15 cellular contexts compared by ENCODE assay signal in genomic region chr2:112824701-112825099, GRCh38. TPM values are rescaled to one million over a fixed set of nuclear protein-coding genes. Genes with fewer than 3 reads are reported as not detected.
DNase-seq lines count a peak whose midpoint lies in the region; ATAC-seq and TF ChIP-seq lines count a peak whose summit lies in the region.
"Had no signal": no experiment of that assay in that cellular context is flagged by ENCODE, and none has a peak within 500 bp of the region (broad histone marks: within the 10 kb centered on the region; RNA-seq: fewer than 3 reads in every experiment).

No MANE protein-coding gene starts in this region.

- H3K36me3 ChIP-seq in GM23248 (ENCODE audit: low read depth) (no peaks in the 10 kb centered on the region), PC-9 (ENCODE audit: low read depth) (no peaks in the 10 kb centered on the region), osteoblast (ENCODE audit: insufficient read depth, low read length) (no peaks in the 10 kb centered on the region), mammary epithelial cell (ENCODE audit: insufficient read depth, low read length) (peaks cover 1% of the 10 kb centered on the region)

- TF ChIP-seq CTCF in PC-9 (conservative IDR thresholded peaks at IDR 0.05) (no peak), osteoblast (IDR thresholded peaks at IDR 0.05; ENCODE audit: extremely low read depth, low read depth, low read length) (no peak), mammary epithelial cell (conservative IDR thresholded peaks at IDR 0.05 in 1 of 2, IDR thresholded peaks at IDR 0.05 in 1 of 2; ENCODE audit: extremely low read depth in 1 of 2, insufficient read depth in 1 of 2, low read depth in 1 of 2, low read length in 2 of 2) (no peak)

- POLR2A ChIA-PET in PC-9 (lab: Charles Lee; ENCODE audit: unreplicated experiment) (no interaction called here), HEK293T (lab: Yijun Ruan, JAX) (no interaction called here)

- dilution Hi-C loops in mammary epithelial cell (cut with HindIII; ENCODE audit: low sequenced_read_pairs) = no loop called here

- H2AFZ ChIP-seq in GM23248 = no peak overlapping the region
- no peak overlapping the region for H2AFZ ChIP-seq in PC-9
- H2AFZ ChIP-seq in osteoblast (ENCODE audit: low read length) = no peak overlapping the region
- H2AFZ ChIP-seq in mammary epithelial cell (ENCODE audit: low read depth, low read length) = no peak overlapping the region
- H2AFZ ChIP-seq: GM23338 had no signal

- H3K4me2 ChIP-seq in GM23248 (ENCODE audit: unreplicated experiment) (peak overlapping the region; percentile 24), PC-9 (0 out of 2 replicates have a peak overlapping the region, but pooled peaks have one; percentile 3), osteoblast (ENCODE audit: insufficient read depth, low read length) (no peak overlapping the region), mammary epithelial cell (ENCODE audit: insufficient read depth, low read depth, low read length) (no peak overlapping the region)
- H3K4me2 ChIP-seq: GM23338 had no signal

- H3K9me3 ChIP-seq in GM23248 (ENCODE audit: low read depth) (no peaks in the 10 kb centered on the region), PC-9 (ENCODE audit: insufficient read depth, low read depth) (no peaks in the 10 kb centered on the region), osteoblast (ENCODE audit: low read depth, low read length) (no peaks in the 10 kb centered on the region), mammary epithelial cell (replicated peaks; ENCODE audit: insufficient read depth, low read length) (no peaks in the 10 kb centered on the region)

- intact Hi-C loops in PC-9 (cut with micrococcal nuclease; ENCODE audit: unreplicated experiment) (no loop called here), mammary epithelial cell (cut with micrococcal nuclease) (no loop called here)

- peak; percentile 47 for DNase-seq in GM23248
- no peak for DNase-seq in PC-9
- DNase-seq in epithelial cell of prostate (ENCODE audit: low read depth, low spot score) = no peak
- DNase-seq in osteoblast (ENCODE audit: insufficient read length, low spot score, missing footprints) = peak; percentile 39
- DNase-seq in mammary epithelial cell = no peak
- no peak for DNase-seq in HEK293T (ENCODE audit: extremely low spot score)
- DNase-seq: CD4-positive, alpha-beta memory T cell; DMS79; KG1; NCI-H1436; NCI-H774 had no signal

- H3K27ac ChIP-seq in GM23248 = peak overlapping the region; percentile 18
- H3K27ac ChIP-seq in PC-9 = no peak overlapping the region
- H3K27ac ChIP-seq in epithelial cell of prostate = peak overlapping the region; percentile 81
- H3K27ac ChIP-seq in osteoblast (ENCODE audit: low read depth, low read length) = peak overlapping the region; percentile 51
- no peak overlapping the region for H3K27ac ChIP-seq in mammary epithelial cell (ENCODE audit: insufficient read depth, low read depth, low read length)

- CTCF ChIA-PET in PC-9 (lab: Charles Lee) (no interaction called here), mammary epithelial cell (lab: Charles Lee; ENCODE audit: low non-redundant PET) (no interaction called here), HEK293T (lab: Yijun Ruan, JAX) (no interaction called here)

- BruUV-seq in PC-9 (replicated peaks; lab: Mats Ljungman, UMichigan) (no TSS peak), mammary epithelial cell (replicated peaks; lab: Mats Ljungman, UMichigan) (no TSS peak)

- H3F3A ChIP-seq in GM23248 (ENCODE audit: insufficient read depth) = peaks cover 16% of the 10 kb centered on the region
- H3F3A ChIP-seq in PC-9 (ENCODE audit: insufficient read depth, low read depth) = no peaks in the 10 kb centered on the region; the same call in 1 of the 2 replicates

- H4K20me1 ChIP-seq in GM23248 (ENCODE audit: insufficient read depth) (no peaks in the 10 kb centered on the region), PC-9 (ENCODE audit: insufficient read depth) (no peaks in the 10 kb centered on the region), osteoblast (ENCODE audit: insufficient read depth, low read length) (no peaks in the 10 kb centered on the region), mammary epithelial cell (ENCODE audit: insufficient read depth, low read length) (no peaks in the 10 kb centered on the region)

- no peaks in the 10 kb centered on the region for H3K9me2 ChIP-seq in GM23248 (ENCODE audit: insufficient read depth)
- H3K9me2 ChIP-seq in PC-9 (ENCODE audit: insufficient read depth) = no peaks in the 10 kb centered on the region

- H3K9ac ChIP-seq in GM23248 = no peak overlapping the region
- no peak overlapping the region for H3K9ac ChIP-seq in mammary epithelial cell (ENCODE audit: insufficient read depth, low read length)

- in situ Hi-C loops in GM23248 (cut with MboI) (no loop called here), mammary epithelial cell (cut with MboI; ENCODE audit: low sequenced_read_pairs in 2 of 2) (no loop called here)

- H3K4me1 ChIP-seq in GM23248 (ENCODE audit: insufficient read depth) (peaks cover 8% of the 10 kb centered on the region), PC-9 (replicated peaks; ENCODE audit: insufficient read depth) (peaks cover 6% of the 10 kb centered on the region; the same call in 1 of the 2 replicates), osteoblast (ENCODE audit: insufficient read depth, low read length) (peaks cover 12% of the 10 kb centered on the region), mammary epithelial cell (ENCODE audit: insufficient read depth, low read length) (peaks cover 18% of the 10 kb centered on the region)

- H3K27me3 ChIP-seq in GM23248 (replicated peaks; ENCODE audit: insufficient read depth) (no peaks in the 10 kb centered on the region), PC-9 (ENCODE audit: insufficient read depth, low read depth) (no peaks in the 10 kb centered on the region), osteoblast (ENCODE audit: insufficient read depth, low read length) (no peaks in the 10 kb centered on the region), mammary epithelial cell (ENCODE audit: insufficient read depth, low read length) (no peaks in the 10 kb centered on the region)

- no peaks in the 10 kb centered on the region for H3K79me2 ChIP-seq in GM23248 (ENCODE audit: insufficient read depth)
- H3K79me2 ChIP-seq in PC-9 (ENCODE audit: low read depth) = no peaks in the 10 kb centered on the region
- H3K79me2 ChIP-seq in osteoblast (ENCODE audit: insufficient read depth, low read length) = no peaks in the 10 kb centered on the region
- no peaks in the 10 kb centered on the region for H3K79me2 ChIP-seq in mammary epithelial cell (ENCODE audit: insufficient read depth, low read length)

- no peak for ATAC-seq in GM21390 (IDR thresholded peaks at IDR 0.05; ENCODE audit: unreplicated experiment)
- ATAC-seq: GM23338, HCT116 had no signal

- no peak overlapping the region for H3K4me3 ChIP-seq in GM23248
- H3K4me3 ChIP-seq in PC-9 = no peak overlapping the region
- H3K4me3 ChIP-seq in osteoblast (ENCODE audit: insufficient read depth, low read length) = no peak overlapping the region
- no peak overlapping the region for H3K4me3 ChIP-seq in mammary epithelial cell (replicated peaks in 1 of 3; ENCODE audit: insufficient read depth in 1 of 3, low read depth in 2 of 3, low read length in 3 of 3)
- H3K4me3 ChIP-seq: GM23338 had no signal

TF ChIP-seq in HEK293T, 16 proteins besides CTCF, POLR2A, EP300 and RAD21:
- no peak for TF ChIP-seq ZNF384 (IDR thresholded peaks at IDR 0.05)
- TF ChIP-seq FOXM1 (IDR thresholded peaks at IDR 0.05; ENCODE audit: borderline replicate concordance) = no peak

RNA-seq across cellular contexts. Expression of gene IL1B, which starts 11.9 kb away (rescaled TPM):
- 0.86 and 3.8 TPM in 2 replicates for total RNA-seq in GM23248 (2014; rRNA removed; shearing (Covaris generic))
- polyA plus RNA-seq in GM23248 (2016; fragmentation: Nextera tagmentation; extraction: Ambion mirVana) (1.1 and 2.2 TPM in 2 replicates), mammary epithelial cell (161 TPM)
- total RNA-seq in PC-9 (2021) (1.4 TPM in 2 replicates), osteoblast (0.36 TPM in 1 of 2 replicates, not detected in the other), mammary epithelial cell (100 to 1,000 TPM in 1 of 2 donors, 1 to 10 TPM in 1; 5.0 to 219 TPM)
- polyA minus RNA-seq in mammary epithelial cell = 268 TPM
- total RNA-seq: GM23338 had no signal
- polyA plus RNA-seq: CD4-positive, alpha-beta memory T cell; GM23338 had no signal

RNA-seq across cellular contexts. Expression of gene IL1A, which starts 40.4 kb away (rescaled TPM):
- total RNA-seq in GM23248 (2014; rRNA removed; shearing (Covaris generic)) = 0.54 TPM in 1 of 2 replicates, not detected in the other
- polyA plus RNA-seq in GM23248 (2016; fragmentation: Nextera tagmentation; extraction: Ambion mirVana) = 0.14 TPM in 1 of 2 replicates, not detected in the other
- 0.55 TPM in 2 replicates for total RNA-seq in PC-9 (2021)
- not detected in 2 replicates for total RNA-seq in osteoblast
- total RNA-seq in mammary epithelial cell = 100 to 1,000 TPM in 1 of 2 donors, 10 to 100 TPM in 1; 17.5 to 184 TPM
- 26.3 TPM for polyA plus RNA-seq in mammary epithelial cell
- polyA minus RNA-seq in mammary epithelial cell = 69.9 TPM
- total RNA-seq: B cell had no signal
- polyA plus RNA-seq: CD4-positive, alpha-beta memory T cell had no signal

Comparison
In these comparisons a context has a peak if more than half of its experiments do, and no peak if none do; other contexts are left out.
1. DNase-seq: peak in GM23248 (single experiment) and osteoblast (single experiment); none in PC-9 (0 of 2), epithelial cell of prostate (single experiment), mammary epithelial cell (single experiment) and HEK293T (single experiment).
2. H3K27ac ChIP-seq: peak in GM23248 (single experiment), epithelial cell of prostate (single experiment) and osteoblast (single experiment); none in PC-9 (single experiment) and mammary epithelial cell (single experiment).
3. H3K4me2 ChIP-seq: peak in GM23248 (single experiment) and PC-9 (single experiment); none in osteoblast (single experiment) and mammary epithelial cell (single experiment).
4. RNA of gene IL1A, which starts 40.4 kb away (total RNA-seq): 17.5 to 184 TPM in mammary epithelial cell; 0.55 TPM in PC-9, 0.54 TPM in GM23248 and not detected in osteoblast; every median in the first group is over 10 times any median in the second.